ENCODE assay signal across 25 cellular contexts in the genomic region with DNA sequence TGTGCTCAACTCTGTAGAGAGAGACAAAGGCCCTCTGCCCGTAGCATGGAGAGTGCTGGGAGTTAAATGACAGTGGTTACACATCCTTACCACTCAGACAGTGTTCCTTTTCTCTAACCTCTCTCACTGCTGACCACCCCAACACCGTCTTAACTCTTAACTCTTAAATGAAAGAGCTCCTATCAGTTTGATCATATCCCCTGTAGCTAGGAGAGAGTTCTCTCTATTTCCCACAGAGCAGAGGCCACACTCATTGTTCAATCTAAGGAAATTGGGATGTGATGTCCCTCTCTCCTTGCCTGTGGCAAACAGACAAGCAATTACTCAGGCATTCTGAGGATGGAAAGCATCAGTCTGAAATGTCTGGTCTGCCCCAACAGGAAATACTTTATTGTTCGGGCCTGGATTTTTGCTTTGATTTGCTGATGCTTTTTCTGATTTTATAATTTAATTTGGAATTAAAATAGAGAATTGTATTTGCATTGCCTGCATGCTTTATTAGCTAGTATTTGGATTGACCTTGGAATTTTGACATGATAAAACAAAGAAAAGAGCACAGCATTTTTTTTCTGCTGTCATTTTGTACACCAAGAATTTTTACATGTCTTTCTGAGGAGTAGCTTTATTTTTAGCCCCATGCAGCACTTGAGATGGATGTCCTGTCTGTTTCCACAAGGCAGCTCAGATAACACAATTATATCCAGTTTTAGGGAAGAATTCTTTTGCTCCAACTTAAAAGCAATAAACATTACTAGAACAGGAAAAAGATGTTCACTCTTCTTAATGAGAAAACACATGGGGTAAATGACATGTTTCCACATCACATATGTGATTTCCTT. TPM values are rescaled to one million over a fixed set of nuclear protein-coding genes. Genes with fewer than 3 reads are reported as not detected.
DNase-seq lines count a peak whose midpoint lies in the region; ATAC-seq, FAIRE-seq and TF ChIP-seq lines count a peak whose summit lies in the region.
"Had no signal": no experiment of that assay in that cellular context is flagged by ENCODE, and none has a peak within 500 bp of the region (broad histone marks: within the 10 kb centered on the region; RNA-seq: fewer than 3 reads in every experiment).

No MANE protein-coding gene starts in this region.

- no peak overlapping the region for H3K4me3 Mint-ChIP-seq in astrocyte (ENCODE audit: unreplicated experiment)
- H3K4me3 Mint-ChIP-seq: HFFc6, IgD-negative memory B cell had no signal

- DNase-seq in Right ventricle myocardium superior = no peak
- DNase-seq in left ventricle myocardium inferior = no peak
- no peak for DNase-seq in astrocyte (ENCODE audit: low read depth)
- peak; percentile 63 for DNase-seq in mesendoderm
- DNase-seq: Calu3, DMS79 treated with DMSO at 0.1 percent for 48 hours, HFFc6, NCI-H1048, NCI-H1417, NCI-H1694, NCI-H2029 treated with DMSO at 0.1 percent for 48 hours, NCI-H2227 treated with DMSO at 0.1 percent for 48 hours, NCI-H526 treated with DMSO at 0.1 percent for 48 hours, SIG-M5 had no signal

- H3K9ac ChIP-seq in astrocyte (ENCODE audit: low read length) = no peak overlapping the region
- H3K9ac ChIP-seq in mesendoderm (ENCODE audit: low read length) = no peak overlapping the region

- TF ChIP-seq CTCF in left ventricle myocardium inferior (IDR thresholded peaks at IDR 0.05; ENCODE audit: borderline replicate concordance) (no peak), astrocyte (IDR thresholded peaks at IDR 0.05; ENCODE audit: insufficient read depth, low read depth, low read length) (no peak)

- WGBS in mesendoderm (ENCODE audit: extremely low coverage, insufficient coverage, low lambda C conversion rate) = no CpG with 5 or more reads among the region's 3 CpGs

- H3K79me1 ChIP-seq in mesendoderm (ENCODE audit: low read length) = no peaks in the 10 kb centered on the region

- H3K4me3 ChIP-seq in left ventricle myocardium inferior = no peak overlapping the region
- H3K4me3 ChIP-seq in astrocyte (ENCODE audit: insufficient read depth, low read depth, low read length) = no peak overlapping the region
- H3K4me3 ChIP-seq in mesendoderm (ENCODE audit: low read length) = no peak overlapping the region
- H3K4me3 ChIP-seq: HAP-1, SK-N-MC had no signal

- H3K27ac ChIP-seq in left ventricle myocardium inferior (replicated peaks) = no peak overlapping the region
- no peak overlapping the region for H3K27ac ChIP-seq in astrocyte (ENCODE audit: low read depth, low read length)
- H3K27ac ChIP-seq in mesendoderm (ENCODE audit: low read depth, low read length) = no peak overlapping the region
- H3K27ac ChIP-seq: 22Rv1, SK-N-MC had no signal

- no peak overlapping the region for H4K5ac ChIP-seq in mesendoderm (ENCODE audit: low read length)

- H2AFZ ChIP-seq in astrocyte (ENCODE audit: low read depth, low read length) = no peak overlapping the region

- H3K79me2 ChIP-seq in astrocyte (ENCODE audit: insufficient read depth, low read length) = no peaks in the 10 kb centered on the region
- H3K79me2 ChIP-seq in mesendoderm (ENCODE audit: control insufficient read depth, insufficient read depth, low read length) = no peaks in the 10 kb centered on the region

- H3K23ac ChIP-seq in mesendoderm (ENCODE audit: low read length) = no peak overlapping the region

- peaks cover 3% of the 10 kb centered on the region for H3K27me3 Mint-ChIP-seq in astrocyte (ENCODE audit: low read depth, unreplicated experiment)

- H3K27me3 ChIP-seq in left ventricle myocardium inferior (ENCODE audit: low read depth) = peaks cover 22% of the 10 kb centered on the region
- peaks cover 7% of the 10 kb centered on the region for H3K27me3 ChIP-seq in astrocyte (ENCODE audit: insufficient read depth, low read length)
- H3K27me3 ChIP-seq in mesendoderm (ENCODE audit: insufficient read depth, low read length, poor library complexity) = no peaks in the 10 kb centered on the region

- FAIRE-seq in astrocyte (lab: Jason Lieb, UNC) = no peak

- no peak overlapping the region for H3K4me2 ChIP-seq in astrocyte (ENCODE audit: low read length)
- no peak overlapping the region for H3K4me2 ChIP-seq in mesendoderm (ENCODE audit: low read length)

- no peak overlapping the region for H2BK5ac ChIP-seq in mesendoderm (ENCODE audit: low read length)

- peaks cover 30% of the 10 kb centered on the region for H3K4me1 Mint-ChIP-seq in astrocyte (ENCODE audit: low read depth, unreplicated experiment)
- H3K4me1 Mint-ChIP-seq: IgD-negative memory B cell had no signal

- H3K4ac ChIP-seq in mesendoderm (ENCODE audit: low read depth, low read length) = no peak overlapping the region

- no peaks in the 10 kb centered on the region for H4K20me1 ChIP-seq in astrocyte (ENCODE audit: insufficient read depth, low read length)

- H3K36me3 ChIP-seq in left ventricle myocardium inferior (no peaks in the 10 kb centered on the region), astrocyte (ENCODE audit: insufficient read depth, low read length) (no peaks in the 10 kb centered on the region), mesendoderm (ENCODE audit: control insufficient read depth, insufficient read depth, low read length) (no peaks in the 10 kb centered on the region)
- H3K36me3 ChIP-seq: HAP-1 had no signal

- ATAC-seq in Right ventricle myocardium superior (ENCODE audit: poor library complexity) (peak; percentile 64), GM21447 (IDR thresholded peaks at IDR 0.05; ENCODE audit: unreplicated experiment) (no peak), HG02610 (IDR thresholded peaks at IDR 0.05; ENCODE audit: unreplicated experiment) (no peak), HG03460 (IDR thresholded peaks at IDR 0.05; ENCODE audit: unreplicated experiment) (no peak)
- ATAC-seq: Panc1 had no signal

- no peaks in the 10 kb centered on the region for H3K9me3 Mint-ChIP-seq in astrocyte (ENCODE audit: unreplicated experiment)
- H3K9me3 Mint-ChIP-seq: HFFc6, IgD-negative memory B cell had no signal

- H3K9me3 ChIP-seq in left ventricle myocardium inferior (replicated peaks) (no peaks in the 10 kb centered on the region), astrocyte (ENCODE audit: insufficient read depth, low read depth, low read length) (no peaks in the 10 kb centered on the region)
- H3K9me3 ChIP-seq: HAP-1 had no signal

- H3K56ac ChIP-seq in mesendoderm (ENCODE audit: low read length) = no peak overlapping the region

- H3K27ac Mint-ChIP-seq in astrocyte (ENCODE audit: unreplicated experiment) = peak overlapping the region; percentile 55
- H3K27ac Mint-ChIP-seq: HFFc6, IgD-negative memory B cell had no signal

- intact Hi-C loops in Right ventricle myocardium superior (cut with DNase I) = loop anchor here (5.0 kb wide), 1 partner anchor 102 kb away; no protein-coding TSS in a partner anchor
- intact Hi-C loops in left ventricle myocardium inferior (cut with micrococcal nuclease) = loop anchor here (2.0 to 5.0 kb wide), 2 partner anchors 103 to 152 kb away; no protein-coding TSS in a partner anchor

- no peak overlapping the region for H4K8ac ChIP-seq in mesendoderm (ENCODE audit: low read depth, low read length)

- H3K4me1 ChIP-seq in left ventricle myocardium inferior = peaks cover 3% of the 10 kb centered on the region
- no peaks in the 10 kb centered on the region for H3K4me1 ChIP-seq in astrocyte (ENCODE audit: insufficient read depth, low read length)
- H3K4me1 ChIP-seq in mesendoderm (ENCODE audit: control insufficient read depth, low read depth, low read length) = no peaks in the 10 kb centered on the region
- H3K4me1 ChIP-seq: HAP-1 had no signal

- H3K18ac ChIP-seq in mesendoderm (ENCODE audit: low read length) = no peak overlapping the region

- no peak overlapping the region for H2BK15ac ChIP-seq in mesendoderm (replicated peaks; ENCODE audit: low read depth)

- no peak overlapping the region for H2BK120ac ChIP-seq in mesendoderm (ENCODE audit: low read depth, low read length)

- H3K36me3 Mint-ChIP-seq in astrocyte (ENCODE audit: low read depth, unreplicated experiment) = no peaks in the 10 kb centered on the region
- H3K36me3 Mint-ChIP-seq: IgD-negative memory B cell had no signal

- no peak overlapping the region for H2AK5ac ChIP-seq in mesendoderm (ENCODE audit: low read length)

RNA-seq across cellular contexts. Expression of gene IER3IP1, which starts 27.7 kb away (rescaled TPM):
- total RNA-seq in Right ventricle myocardium superior (7.8 TPM), left ventricle myocardium inferior (9.6 TPM), astrocyte (15.2 and 15.8 TPM in 2 replicates)
- polyA plus RNA-seq in mesendoderm (2013, experiment 1 of 2) = 12.7 TPM
- polyA plus RNA-seq in mesendoderm (2013, experiment 2 of 2) = 12.4 TPM

RNA-seq across cellular contexts. Expression of gene SKOR2, which starts 47.6 kb away (rescaled TPM):
- total RNA-seq in Right ventricle myocardium superior (not detected), left ventricle myocardium inferior (not detected), astrocyte (not detected in 2 replicates)
- polyA plus RNA-seq in mesendoderm (2013, experiment 1 of 2) = 0.04 TPM
- 0.06 TPM for polyA plus RNA-seq in mesendoderm (2013, experiment 2 of 2)
- total RNA-seq: Calu3, HFFc6, NCI-H460, OCI-LY7 had no signal
- polyA plus RNA-seq: BJ, IgD-negative memory B cell had no signal

RNA-seq across cellular contexts. Expression of gene HDHD2, which starts 53.5 kb away (rescaled TPM):
- total RNA-seq in Right ventricle myocardium superior (30.7 TPM), left ventricle myocardium inferior (42.3 TPM), astrocyte (23.5 and 24.2 TPM in 2 replicates)
- polyA plus RNA-seq in mesendoderm (2013, experiment 1 of 2) = 22.8 TPM
- polyA plus RNA-seq in mesendoderm (2013, experiment 2 of 2) = 22.6 TPM
